17 cellular contexts compared by ENCODE assay signal in genomic region chr16:24738895-24739294, GRCh38. TPM values are rescaled to one million over a fixed set of nuclear protein-coding genes. Genes with fewer than 3 reads are reported as not detected.
A peak's percentile ranks its signal among the peaks of the same experiment; 100 is the strongest.
DNase-seq lines count a peak whose midpoint lies in the region; ATAC-seq and TF ChIP-seq lines count a peak whose summit lies in the region.
"Had no signal": no experiment of that assay in that cellular context is flagged by ENCODE, and none has a peak within 500 bp of the region (broad histone marks: within the 10 kb centered on the region; RNA-seq: fewer than 3 reads in every experiment).

No MANE protein-coding gene starts in this region.

- CTCF ChIA-PET in CD8-positive, alpha-beta T cell (lab: Charles Lee): no interaction called here

- intact Hi-C loops in CD8-positive, alpha-beta T cell (cut with DNase I, micrococcal nuclease): loop anchor here (2.0 to 10.0 kb wide), 3 partner anchors 18 to 516 kb away; partner anchors contain the start of genes ARHGAP17 (in 1 of the 2) and ZKSCAN2 (in 1 of the 2)
- intact Hi-C loops in esophagus muscularis mucosa (cut with DNase I): loop anchor here (5.0 to 10.0 kb wide), 2 partner anchors 38 to 74 kb away; no protein-coding TSS in a partner anchor

- no peaks in the 10 kb centered on the region for H3K9me3 ChIP-seq in CD8-positive, alpha-beta T cell (ENCODE audit: low read length)
- H3K9me3 ChIP-seq in Loucy (ENCODE audit: insufficient read depth, low read depth, low read length): no peaks in the 10 kb centered on the region
- no peaks in the 10 kb centered on the region for H3K9me3 ChIP-seq in esophagus muscularis mucosa
- H3K9me3 ChIP-seq in trophoblast cell (ENCODE audit: insufficient read depth, low read depth, low read length): no peaks in the 10 kb centered on the region

- H3K36me3 Mint-ChIP-seq in CD8-positive, alpha-beta T cell: peaks cover 48% of the 10 kb centered on the region

- H4K12ac ChIP-seq in trophoblast cell (ENCODE audit: low read depth, low read length): no peak overlapping the region

- DNase-seq in CD8-positive, alpha-beta T cell: no peak
- DNase-seq in esophagus muscularis mucosa (ENCODE audit: extremely low spot score): no peak
- no peak for DNase-seq in trophoblast cell
- DNase-seq in foreskin keratinocyte: no peak
- no peak for DNase-seq in NCI-H2081 treated with DMSO at 0.1 percent for 48 hours (lab: John Stamatoyannopoulos, UW)
- DNase-seq: AML-193; CD4-positive, alpha-beta memory T cell; Kasumi-1; MV-4-11; NCI-H1436 treated with DMSO at 0.1 percent for 48 hours; NCI-H226; NCI-H526; NK-92 treated with Interleukin-12 subunit alpha and Interleukin-12 subunit beta, amount 100 ng/mL, for 24 hours; PC-3 had no signal

- H3K18ac ChIP-seq in trophoblast cell (ENCODE audit: low read length): no peak overlapping the region

- H3K4me3 ChIP-seq in CD8-positive, alpha-beta T cell (ENCODE audit: low read depth, low read length): no peak overlapping the region
- no peak overlapping the region for H3K4me3 ChIP-seq in Loucy (ENCODE audit: low read length, poor library complexity, severe bottlenecking)
- no peak overlapping the region for H3K4me3 ChIP-seq in esophagus muscularis mucosa
- no peak overlapping the region for H3K4me3 ChIP-seq in trophoblast cell (ENCODE audit: low read depth, low read length)

- no peak overlapping the region for H3K23ac ChIP-seq in trophoblast cell (ENCODE audit: low read length)

- no peak for ATAC-seq in CD8-positive, alpha-beta T cell
- ATAC-seq in GM19452 (IDR thresholded peaks at IDR 0.05; ENCODE audit: unreplicated experiment) (no peak), foreskin keratinocyte (no peak), HG02884 (IDR thresholded peaks at IDR 0.05; ENCODE audit: unreplicated experiment) (no peak)
- ATAC-seq: PC-3 had no signal

- peak overlapping the region; percentile 3 for H3K4me3 Mint-ChIP-seq in CD8-positive, alpha-beta T cell

- H3K27ac Mint-ChIP-seq in CD8-positive, alpha-beta T cell: no peak overlapping the region

- H2AK5ac ChIP-seq in trophoblast cell (ENCODE audit: low read length): no peak overlapping the region

- peak overlapping the region; percentile 74 for H3K4ac ChIP-seq in trophoblast cell (ENCODE audit: low read depth, low read length)

- WGBS in esophagus muscularis mucosa: 69% methylated on average over 3 of the region's 3 CpGs
- no CpG with 5 or more reads among the region's 3 CpGs for WGBS in trophoblast cell (ENCODE audit: extremely low coverage, insufficient coverage, insufficient read length)

- no peak for TF ChIP-seq POLR2A in esophagus muscularis mucosa (IDR thresholded peaks at IDR 0.05; ENCODE audit: low read depth)

- H3K4me2 ChIP-seq in Loucy (ENCODE audit: low read depth, low read length, poor library complexity, severe bottlenecking) (peak overlapping the region; percentile 6), trophoblast cell (ENCODE audit: low read length) (no peak overlapping the region)

- H4K91ac ChIP-seq in trophoblast cell (ENCODE audit: low read depth, low read length): no peak overlapping the region

- no peak overlapping the region for H4K8ac ChIP-seq in trophoblast cell (ENCODE audit: low read depth, low read length)

- no peak overlapping the region for H3K27ac ChIP-seq in CD8-positive, alpha-beta T cell (ENCODE audit: low read depth, low read length)
- peak overlapping the region; percentile 91 to 94 (median 94) for H3K27ac ChIP-seq in esophagus muscularis mucosa (replicated peaks in 1 of 4)
- no peak overlapping the region for H3K27ac ChIP-seq in trophoblast cell (ENCODE audit: low read depth, low read length)
- H3K27ac ChIP-seq in foreskin keratinocyte: no peak overlapping the region

- no peaks in the 10 kb centered on the region for H3F3A ChIP-seq in Loucy (ENCODE audit: low read depth)

- no peaks in the 10 kb centered on the region for H3K27me3 Mint-ChIP-seq in CD8-positive, alpha-beta T cell (ENCODE audit: low read depth)
- H3K27me3 Mint-ChIP-seq: CD4-positive, alpha-beta memory T cell had no signal

- no peaks in the 10 kb centered on the region for H3K79me1 ChIP-seq in trophoblast cell (ENCODE audit: low read length)

- H2BK5ac ChIP-seq in trophoblast cell (ENCODE audit: low read depth, low read length, poor library complexity): no peak overlapping the region

- H3K4me1 ChIP-seq in CD8-positive, alpha-beta T cell (ENCODE audit: insufficient read depth, low read length): peaks cover 38% of the 10 kb centered on the region
- H3K4me1 ChIP-seq in Loucy (ENCODE audit: insufficient read depth, low read length, poor library complexity, severe bottlenecking) (peaks cover 41% of the 10 kb centered on the region), esophagus muscularis mucosa (peaks cover 92 to 100% (median 99%) of the 10 kb centered on the region in 4 donors), trophoblast cell (ENCODE audit: control insufficient read depth in 1 of 2, insufficient read depth in 2 of 2, low read length in 2 of 2) (peaks cover 0 to 9% of the 10 kb centered on the region in 2 experiments), foreskin keratinocyte (peaks cover 18% of the 10 kb centered on the region)

- TF ChIP-seq CTCF in CD8-positive, alpha-beta T cell (IDR thresholded peaks at IDR 0.05): no peak
- TF ChIP-seq CTCF in Loucy (conservative IDR thresholded peaks at IDR 0.05; ENCODE audit: low read length): no peak
- no peak for TF ChIP-seq CTCF in esophagus muscularis mucosa (IDR thresholded peaks at IDR 0.05)
- no peak for TF ChIP-seq CTCF in foreskin keratinocyte (conservative IDR thresholded peaks at IDR 0.05)

- peaks cover 96% of the 10 kb centered on the region for H4K20me1 ChIP-seq in Loucy (ENCODE audit: insufficient read depth, low read length, poor library complexity, severe bottlenecking)

- no peak overlapping the region for H2AFZ ChIP-seq in Loucy (ENCODE audit: low read length)
- H2AFZ ChIP-seq in trophoblast cell (ENCODE audit: insufficient read depth, low read length, poor library complexity): no peak overlapping the region

- peaks cover 3% of the 10 kb centered on the region for H3K36me3 ChIP-seq in CD8-positive, alpha-beta T cell (ENCODE audit: insufficient read depth, low read length)
- H3K36me3 ChIP-seq in Loucy (ENCODE audit: insufficient read depth, low read length): peaks cover 7% of the 10 kb centered on the region; the same call in 1 of the 2 replicates
- H3K36me3 ChIP-seq in esophagus muscularis mucosa: peaks cover 0 to 3% (median under 1%) of the 10 kb centered on the region in 4 donors
- peaks cover 7% of the 10 kb centered on the region in 2 experiments for H3K36me3 ChIP-seq in trophoblast cell (ENCODE audit: control insufficient read depth in 1 of 2, insufficient read depth in 2 of 2, low read length in 2 of 2)

- peaks cover 100% of the 10 kb centered on the region for H3K79me2 ChIP-seq in Loucy (ENCODE audit: insufficient read depth, low read length)
- peaks cover 7% of the 10 kb centered on the region for H3K79me2 ChIP-seq in trophoblast cell (ENCODE audit: control insufficient read depth, insufficient read depth, low read length, poor library complexity)

- no peak overlapping the region for H3K9ac ChIP-seq in Loucy (ENCODE audit: low read depth, low read length, poor library complexity, severe bottlenecking)
- H3K9ac ChIP-seq in trophoblast cell (ENCODE audit: low read length): no peak overlapping the region

- POLR2A ChIA-PET in CD8-positive, alpha-beta T cell (lab: Charles Lee): interaction anchor here (1.3 kb wide), 1 partner anchor 11 kb away, joined by 4 read pairs; no protein-coding TSS in a partner anchor

- H3K9me2 ChIP-seq in Loucy (replicated peaks; ENCODE audit: low read depth, low read length): no peaks in the 10 kb centered on the region

- no peak for TF ChIP-seq EP300 in esophagus muscularis mucosa (IDR thresholded peaks at IDR 0.05)

- H2BK12ac ChIP-seq in trophoblast cell (ENCODE audit: low read length): no peak overlapping the region

- H2BK120ac ChIP-seq in trophoblast cell (ENCODE audit: insufficient read depth, low read length, poor library complexity): no peak overlapping the region

- no peaks in the 10 kb centered on the region for H3K27me3 ChIP-seq in CD8-positive, alpha-beta T cell (ENCODE audit: insufficient read depth, low read length)
- no peaks in the 10 kb centered on the region for H3K27me3 ChIP-seq in Loucy (ENCODE audit: insufficient read depth, low read length, poor library complexity, severe bottlenecking)
- no peaks in the 10 kb centered on the region for H3K27me3 ChIP-seq in esophagus muscularis mucosa
- no peaks in the 10 kb centered on the region for H3K27me3 ChIP-seq in trophoblast cell (ENCODE audit: insufficient read depth, low read length)
- no peaks in the 10 kb centered on the region for H3K27me3 ChIP-seq in foreskin keratinocyte

- H3K4me1 Mint-ChIP-seq in CD8-positive, alpha-beta T cell (ENCODE audit: low read depth): peaks cover 96% of the 10 kb centered on the region

- H3K9me3 Mint-ChIP-seq in CD8-positive, alpha-beta T cell: no peaks in the 10 kb centered on the region
- H3K9me3 Mint-ChIP-seq: CD4-positive, alpha-beta memory T cell had no signal

- no peak overlapping the region for H3K14ac ChIP-seq in trophoblast cell (ENCODE audit: low read length)

RNA-seq across cellular contexts. Expression of gene TNRC6A, which starts 9.4 kb away (rescaled TPM):
- total RNA-seq in CD8-positive, alpha-beta T cell: 10 to 100 TPM; 65.2 to 73.4 TPM
- total RNA-seq in esophagus muscularis mucosa: 10 to 100 TPM; 44.1 to 50.7 (median 46.4) TPM
- polyA plus RNA-seq in trophoblast cell (2013): 19.9 and 21.5 TPM in 2 replicates
- 34.9 and 35.7 TPM in 2 replicates for total RNA-seq in foreskin keratinocyte
- 3.9 and 4.9 TPM in 2 replicates for polyA plus RNA-seq in foreskin keratinocyte

Comparison
In these comparisons a context has a peak if more than half of its experiments do, and no peak if none do; other contexts are left out.
1. H3K27ac ChIP-seq: peak in esophagus muscularis mucosa (4 of 4); none in CD8-positive, alpha-beta T cell (single experiment), trophoblast cell (single experiment) and foreskin keratinocyte (single experiment).